14 cellular contexts compared by ENCODE assay signal in the genomic region with DNA sequence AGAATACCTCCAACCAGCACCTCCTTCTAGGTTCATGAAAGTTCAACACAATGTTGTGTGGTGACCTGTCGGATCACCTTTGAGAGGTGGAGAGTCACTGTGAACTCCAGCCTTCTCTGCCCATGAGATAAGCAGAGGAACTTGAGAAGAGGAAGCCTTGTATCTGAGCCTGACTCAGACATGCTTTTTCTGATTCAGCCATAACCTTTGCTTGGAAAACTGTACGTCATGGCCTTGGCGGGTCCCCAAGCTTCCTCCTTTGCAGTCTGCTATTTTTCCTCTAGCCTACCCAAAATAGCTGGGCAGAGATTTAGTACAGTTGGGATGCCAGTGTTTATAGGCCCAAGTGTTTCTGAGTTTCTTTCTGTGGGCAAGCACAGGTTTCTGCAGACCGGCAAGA.
A peak's percentile ranks its signal among the peaks of the same experiment; 100 is the strongest.
DNase-seq lines count a peak whose midpoint lies in the region; ATAC-seq and TF ChIP-seq lines count a peak whose summit lies in the region.
"Had no signal": no experiment of that assay in that cellular context is flagged by ENCODE, and none has a peak within 500 bp of the region (broad histone marks: within the 10 kb centered on the region; RNA-seq: fewer than 3 reads in every experiment).

No MANE protein-coding gene starts in this region.

- no peak overlapping the region for H3K4me3 Mint-ChIP-seq in activated CD8-positive, alpha-beta T cell treated with anti-CD3 and anti-CD28 coated beads, Interleukin-2, amount 10 ng/mL, durations not matched to agents 7 days and 5 days
- H3K4me3 Mint-ChIP-seq: central memory CD8-positive, alpha-beta T cell; neural crest cell had no signal

- H3K9me3 ChIP-seq in right lobe of liver = no peaks in the 10 kb centered on the region
- no peaks in the 10 kb centered on the region for H3K9me3 ChIP-seq in testis
- H3K9me3 ChIP-seq: upper lobe of left lung had no signal

- no peak overlapping the region for H3K27ac Mint-ChIP-seq in activated CD8-positive, alpha-beta T cell treated with anti-CD3 and anti-CD28 coated beads, Interleukin-2, amount 10 ng/mL, durations not matched to agents 7 days and 5 days

- H3K36me3 ChIP-seq in right lobe of liver = no peaks in the 10 kb centered on the region
- H3K36me3 ChIP-seq in testis (ENCODE audit: low read depth, missing control alignments) = no peaks in the 10 kb centered on the region
- H3K36me3 ChIP-seq: upper lobe of left lung had no signal

- TF ChIP-seq CTCF in right lobe of liver (IDR thresholded peaks at IDR 0.05) = no peak
- no peak for TF ChIP-seq CTCF in testis (IDR thresholded peaks at IDR 0.05)

- DNase-seq in NCI-H226 (peak; percentile 82), dedifferentiated amniotic fluid mesenchymal stem cell (ENCODE audit: extremely low spot score) (peak; percentile 58), right lobe of liver (peak; percentile 49 to 59 (median 57)), testis (peak; percentile 38), erythroblast (lab: John Stamatoyannopoulos, UW) (no peak)
- no peak for DNase-seq in stimulated activated CD4-positive, alpha-beta T cell treated with anti-CD3 and anti-CD28 coated beads, Interleukin-15, amount 100 ng/mL, for 24 hours
- DNase-seq in activated CD8-positive, alpha-beta T cell treated with anti-CD3 and anti-CD28 coated beads, Interleukin-2, amount 10 ng/mL, durations not matched to agents 7 days and 5 days = no peak
- DNase-seq: activated CD8-positive, alpha-beta memory T cell treated with anti-CD3 and anti-CD28 coated beads, Interleukin-2, amount 50 U/mL, for 48 hours; DMS53; NCI-H774 had no signal

- H3K27me3 Mint-ChIP-seq in activated CD8-positive, alpha-beta T cell treated with anti-CD3 and anti-CD28 coated beads, Interleukin-2, amount 10 ng/mL, durations not matched to agents 7 days and 5 days (ENCODE audit: low read depth) = no peaks in the 10 kb centered on the region
- H3K27me3 Mint-ChIP-seq: central memory CD8-positive, alpha-beta T cell had no signal

- peak; percentile 64 to 88 (median 67) for ATAC-seq in right lobe of liver
- ATAC-seq in HG03095 (IDR thresholded peaks at IDR 0.05; ENCODE audit: unreplicated experiment) = no peak
- no peak for ATAC-seq in activated CD8-positive, alpha-beta T cell treated with anti-CD3 and anti-CD28 coated beads, Interleukin-2, amount 10 ng/mL, durations not matched to agents 7 days and 5 days

- CTCF ChIA-PET in activated CD8-positive, alpha-beta T cell treated with anti-CD3 and anti-CD28 coated beads, Interleukin-2, amount 10 ng/mL, durations not matched to agents 7 days and 5 days (lab: Charles Lee) = no interaction called here

- H3K9me3 Mint-ChIP-seq in activated CD8-positive, alpha-beta T cell treated with anti-CD3 and anti-CD28 coated beads, Interleukin-2, amount 10 ng/mL, durations not matched to agents 7 days and 5 days (ENCODE audit: insufficient read depth) = no peaks in the 10 kb centered on the region
- H3K9me3 Mint-ChIP-seq: central memory CD8-positive, alpha-beta T cell; neural crest cell had no signal

- H3K36me3 Mint-ChIP-seq in activated CD8-positive, alpha-beta T cell treated with anti-CD3 and anti-CD28 coated beads, Interleukin-2, amount 10 ng/mL, durations not matched to agents 7 days and 5 days (ENCODE audit: low read depth) = no peaks in the 10 kb centered on the region

- no peak for TF ChIP-seq POLR2A in right lobe of liver (IDR thresholded peaks at IDR 0.05)
- no peak for TF ChIP-seq POLR2A in testis (IDR thresholded peaks at IDR 0.05)
- TF ChIP-seq POLR2A in erythroblast (IDR thresholded peaks at IDR 0.05; ENCODE audit: low read length) = no peak

- 43% methylated on average over 4 of the region's 4 CpGs for WGBS in right lobe of liver (ENCODE audit: insufficient coverage, low coverage, low lambda C conversion rate, missing lambda C conversion rate)
- 56 to 58% methylated on average over 4 of the region's 4 CpGs for WGBS in testis, 2 donors

- H3K4me3 ChIP-seq in right lobe of liver = no peak overlapping the region
- no peak overlapping the region for H3K4me3 ChIP-seq in testis
- H3K4me3 ChIP-seq: upper lobe of left lung had no signal

- POLR2A ChIA-PET in activated CD8-positive, alpha-beta T cell treated with anti-CD3 and anti-CD28 coated beads, Interleukin-2, amount 10 ng/mL, durations not matched to agents 7 days and 5 days (lab: Charles Lee) = no interaction called here

- H3K27me3 ChIP-seq in right lobe of liver (no peaks in the 10 kb centered on the region), testis (no peaks in the 10 kb centered on the region)
- H3K27me3 ChIP-seq: upper lobe of left lung had no signal

- H3K4me1 Mint-ChIP-seq in activated CD8-positive, alpha-beta T cell treated with anti-CD3 and anti-CD28 coated beads, Interleukin-2, amount 10 ng/mL, durations not matched to agents 7 days and 5 days (ENCODE audit: low read depth) = no peaks in the 10 kb centered on the region
- H3K4me1 Mint-ChIP-seq: central memory CD8-positive, alpha-beta T cell had no signal

- H3K4me1 ChIP-seq in right lobe of liver (no peaks in the 10 kb centered on the region), testis (no peaks in the 10 kb centered on the region)
- H3K4me1 ChIP-seq: upper lobe of left lung had no signal

- intact Hi-C loops in right lobe of liver (cut with DNase I) (no loop called here), testis (cut with DNase I; ENCODE audit: low total_unique reads) (no loop called here)

- H3K27ac ChIP-seq in right lobe of liver (no peak overlapping the region), testis (no peak overlapping the region)
- H3K27ac ChIP-seq: upper lobe of left lung had no signal

Comparison
In these comparisons a context has a peak if more than half of its experiments do, and no peak if none do; other contexts are left out.
1. DNase-seq: peak in NCI-H226 (single experiment), dedifferentiated amniotic fluid mesenchymal stem cell (single experiment), right lobe of liver (3 of 3) and testis (single experiment); none in stimulated activated CD4-positive, alpha-beta T cell treated with anti-CD3 and anti-CD28 coated beads, Interleukin-15, amount 100 ng/mL, for 24 hours (single experiment), erythroblast (0 of 2) and activated CD8-positive, alpha-beta T cell treated with anti-CD3 and anti-CD28 coated beads, Interleukin-2, amount 10 ng/mL, durations not matched to agents 7 days and 5 days (single experiment).
2. ATAC-seq: peak in right lobe of liver (4 of 4); none in HG03095 (single experiment) and activated CD8-positive, alpha-beta T cell treated with anti-CD3 and anti-CD28 coated beads, Interleukin-2, amount 10 ng/mL, durations not matched to agents 7 days and 5 days (single experiment).